In the genomic region with DNA sequence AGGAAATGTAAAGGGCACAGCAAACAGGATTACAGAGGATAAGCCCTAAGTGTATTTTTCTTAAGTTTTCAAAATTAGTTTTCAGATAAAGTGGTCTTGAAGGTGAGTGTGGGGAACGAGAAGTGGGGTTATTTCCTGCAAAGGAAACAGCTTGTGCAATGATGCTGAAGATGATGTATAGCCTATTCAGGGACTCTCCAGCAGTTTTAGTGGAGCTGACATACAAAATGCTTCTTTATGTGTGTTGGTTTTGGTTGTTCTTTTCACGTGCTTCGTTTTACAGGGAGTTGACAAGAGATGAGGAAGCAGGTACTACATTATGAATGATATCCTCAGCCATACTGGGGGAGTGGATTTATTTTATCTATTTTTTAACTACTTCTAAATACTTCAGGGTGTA, we compare ENCODE assay signal across 15 cellular contexts.
"Had no signal": no experiment of that assay in that cellular context is flagged by ENCODE, and none has a peak within 500 bp of the region (broad histone marks: within the 10 kb centered on the region; RNA-seq: fewer than 3 reads in every experiment).

No MANE protein-coding gene starts in this region.

- H3K36me3 ChIP-seq: ovary had no signal

- H3K4me3 ChIP-seq: esophagus squamous epithelium, ovary, right atrium auricular region, sigmoid colon had no signal

- H3K4me1 ChIP-seq: esophagus squamous epithelium, right atrium auricular region, sigmoid colon had no signal

- H3K27ac ChIP-seq: epithelial cell of prostate, esophagus squamous epithelium, ovary, right atrium auricular region, sigmoid colon had no signal

- DNase-seq: effector memory CD4-positive, alpha-beta T cell; esophagus squamous epithelium; head of caudate nucleus; hippocampal formation; left colon; natural killer cell; nucleus accumbens; ovary; sigmoid colon; small intestine; stimulated activated CD4-positive, alpha-beta T cell treated with anti-CD3 and anti-CD28 coated beads, Interleukin-2, amount 100 ng/mL, for 48 hours; stimulated activated naive CD4-positive, alpha-beta T cell treated with Interleukin-2 at 50 U/mL for 16 hours had no signal

- FAIRE-seq: endometrium, small intestine had no signal

- H3K9me3 ChIP-seq: esophagus squamous epithelium, ovary, right atrium auricular region, sigmoid colon had no signal

- H3K27me3 ChIP-seq: esophagus squamous epithelium, ovary, right atrium auricular region, sigmoid colon had no signal
